ENCODE assay signal across 18 cellular contexts in the genomic region with DNA sequence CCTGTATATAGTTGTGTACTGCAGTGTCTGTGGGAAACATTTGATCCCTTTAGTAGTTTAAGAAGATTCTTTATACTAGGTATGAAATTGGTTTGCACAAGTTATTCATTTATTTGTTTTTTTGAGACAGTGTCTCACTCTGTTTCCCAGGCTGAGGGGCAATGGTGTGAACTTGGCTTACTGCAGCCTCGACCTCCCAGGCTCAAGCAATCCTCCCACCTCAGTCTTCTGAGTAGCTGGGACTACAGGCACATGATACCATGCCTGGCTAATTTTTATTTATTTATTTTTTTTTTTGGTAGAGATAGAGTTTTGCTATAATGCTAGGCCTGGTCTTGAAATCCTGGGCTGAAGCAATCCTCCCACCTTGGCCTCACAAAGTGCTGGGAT.
DNase-seq lines count a peak whose midpoint lies in the region; ATAC-seq, FAIRE-seq and TF ChIP-seq lines count a peak whose summit lies in the region.
"Had no signal": no experiment of that assay in that cellular context is flagged by ENCODE, and none has a peak within 500 bp of the region (broad histone marks: within the 10 kb centered on the region; RNA-seq: fewer than 3 reads in every experiment).

No MANE protein-coding gene starts in this region.

- no peaks in the 10 kb centered on the region for H3K9me2 ChIP-seq in SK-N-SH

- TF ChIP-seq EP300 in A549 (IDR thresholded peaks at IDR 0.05), result no peak
- TF ChIP-seq EP300 in SK-N-SH (IDR thresholded peaks at IDR 0.05; ENCODE audit: borderline replicate concordance in 1 of 2, low read depth in 1 of 2, low read length in 1 of 2), result no peak

- POLR2A ChIA-PET in A549 (lab: Yijun Ruan, JAX), result no interaction called here
- POLR2A ChIA-PET in SK-N-SH (lab: Yijun Ruan, JAX), result no interaction called here
- POLR2A ChIA-PET in activated CD4-positive, alpha-beta T cell treated with anti-CD3 and anti-CD28 coated beads, Interleukin-2, amount 10 ng/mL, durations not matched to agents 7 days and 5 days (lab: Charles Lee), result no interaction called here

- peaks cover 8% of the 10 kb centered on the region; the same call in 2 of the 3 replicates for H3K4me1 ChIP-seq in A549
- H3K4me1 ChIP-seq in SK-N-SH (ENCODE audit: control insufficient read depth in 1 of 2, insufficient read depth in 2 of 2, low read depth in 1 of 2, low read length in 1 of 2), result peaks cover 0 to 23% of the 10 kb centered on the region in 2 experiments; a peak in 2 of 4 replicates
- H3K4me1 ChIP-seq in spleen, result peaks cover 0 to 5% (median 0%) of the 10 kb centered on the region in 6 donors

- H3K9me3 ChIP-seq in A549 (no peaks in the 10 kb centered on the region), SK-N-SH (no peaks in the 10 kb centered on the region), spleen (peaks cover 0 to 5% (median 0%) of the 10 kb centered on the region in 8 donors)

- H4K20me1 ChIP-seq in SK-N-SH (ENCODE audit: insufficient read depth), result no peaks in the 10 kb centered on the region

- no peak for TF ChIP-seq RAD21 in A549 (conservative IDR thresholded peaks at IDR 0.05 in 1 of 2, IDR thresholded peaks at IDR 0.05 in 1 of 2)
- TF ChIP-seq RAD21 in SK-N-SH (IDR thresholded peaks at IDR 0.05; ENCODE audit: low read length), result no peak

- no peak overlapping the region for H3K27ac Mint-ChIP-seq in activated CD4-positive, alpha-beta T cell treated with anti-CD3 and anti-CD28 coated beads, Interleukin-2, amount 10 ng/mL, durations not matched to agents 7 days and 5 days
- H3K27ac Mint-ChIP-seq: CD4-positive, CD25-positive, alpha-beta regulatory T cell had no signal

- H3K4me1 Mint-ChIP-seq in activated CD4-positive, alpha-beta T cell treated with anti-CD3 and anti-CD28 coated beads, Interleukin-2, amount 10 ng/mL, durations not matched to agents 7 days and 5 days, result no peaks in the 10 kb centered on the region
- H3K4me1 Mint-ChIP-seq: CD4-positive, CD25-positive, alpha-beta regulatory T cell had no signal

- WGBS in A549 (ENCODE audit: missing lambda C conversion rate), result 4% methylated on average over 1 of the region's 1 CpG
- 22% methylated on average over 1 of the region's 1 CpG for WGBS in SK-N-SH (ENCODE audit: low lambda C conversion rate)
- WGBS in spleen, 5 donors, result 46 to 87% (median 56%) methylated on average over 1 of the region's 1 CpG

- H3K9ac ChIP-seq in SK-N-SH, result no peak overlapping the region; the same call in 1 of the 2 replicates

- H3K36me3 ChIP-seq in SK-N-SH (replicated peaks in 1 of 2; ENCODE audit: control insufficient read depth in 1 of 2, insufficient read depth in 2 of 2, low read length in 1 of 2), result no peaks in the 10 kb centered on the region
- no peaks in the 10 kb centered on the region for H3K36me3 ChIP-seq in spleen

- CTCF ChIA-PET in A549 (lab: Yijun Ruan, JAX) (interaction anchor here (0.9 kb wide), 1 partner anchor 241 kb away, joined by 3 read pairs; no protein-coding TSS in a partner anchor), SK-N-SH (lab: Yijun Ruan, JAX) (interaction anchor here (0.9 kb wide), 1 partner anchor 51 kb away, joined by 4 read pairs; no protein-coding TSS in a partner anchor)
- CTCF ChIA-PET in activated CD4-positive, alpha-beta T cell treated with anti-CD3 and anti-CD28 coated beads, Interleukin-2, amount 10 ng/mL, durations not matched to agents 7 days and 5 days (lab: Charles Lee), result no interaction called here

- H3F3A ChIP-seq in SK-N-SH (replicated peaks; ENCODE audit: insufficient read depth), result peaks cover 24% of the 10 kb centered on the region

- H3K27me3 Mint-ChIP-seq in activated CD4-positive, alpha-beta T cell treated with anti-CD3 and anti-CD28 coated beads, Interleukin-2, amount 10 ng/mL, durations not matched to agents 7 days and 5 days, result no peaks in the 10 kb centered on the region
- H3K27me3 Mint-ChIP-seq: CD4-positive, CD25-positive, alpha-beta regulatory T cell had no signal

- H3K79me2 ChIP-seq in SK-N-SH (ENCODE audit: insufficient read depth), result no peaks in the 10 kb centered on the region

- no peak; a peak in 1 of 6 replicates for ATAC-seq in A549
- ATAC-seq: K562 had no signal

- H3K4me3 ChIP-seq in A549 (no peak overlapping the region), SK-N-SH (ENCODE audit: low read depth in 2 of 2, low read length in 1 of 2) (no peak overlapping the region), fibroblast of pulmonary artery (replicated peaks; ENCODE audit: low read depth, low read length) (no peak overlapping the region), spleen (no peak overlapping the region)
- H3K4me3 ChIP-seq: K562 had no signal

- H3K4me2 ChIP-seq in A549 (peak overlapping the region; percentile 30), SK-N-SH (peak overlapping the region; percentile 56)

- no peak for DNase-seq in A549 (ENCODE audit: low read depth in 1 of 2, low spot score in 1 of 2)
- DNase-seq in HCEC 1CT, result peak; percentile 5
- no peak for DNase-seq in SK-N-SH
- DNase-seq in fibroblast of pulmonary artery (ENCODE audit: low read depth), result peak; percentile 21
- no peak for DNase-seq in spleen
- DNase-seq in middle frontal gyrus (ENCODE audit: extremely low spot score, low spot score), result no peak
- DNase-seq in activated CD4-positive, alpha-beta T cell treated with anti-CD3 and anti-CD28 coated beads, Interleukin-2, amount 10 ng/mL, durations not matched to agents 7 days and 5 days, result no peak
- no peak for DNase-seq in hepatic stellate cell (ENCODE audit: low spot score)
- DNase-seq: CD4-positive, CD25-positive, alpha-beta regulatory T cell; NCI-H1092; NCI-H1694; NCI-H2107; NCI-H526 treated with DMSO at 0.1 percent for 48 hours had no signal

- TF ChIP-seq CTCF in A549 (IDR thresholded peaks at IDR 0.05) (no peak), SK-N-SH (IDR thresholded peaks at IDR 0.05) (no peak), fibroblast of pulmonary artery (IDR thresholded peaks at IDR 0.05; ENCODE audit: low read length, missing control alignments) (no peak), spleen (IDR thresholded peaks at IDR 0.05 in 8 of 11, conservative IDR thresholded peaks at IDR 0.05 in 3 of 11) (no peak)

- intact Hi-C loops in spleen (cut with DNase I; ENCODE audit: low total_unique reads), result no loop called here

- no peaks in the 10 kb centered on the region for H3K36me3 Mint-ChIP-seq in activated CD4-positive, alpha-beta T cell treated with anti-CD3 and anti-CD28 coated beads, Interleukin-2, amount 10 ng/mL, durations not matched to agents 7 days and 5 days (ENCODE audit: low read depth)
- H3K36me3 Mint-ChIP-seq: CD4-positive, CD25-positive, alpha-beta regulatory T cell had no signal

- no peaks in the 10 kb centered on the region for H3K9me3 Mint-ChIP-seq in activated CD4-positive, alpha-beta T cell treated with anti-CD3 and anti-CD28 coated beads, Interleukin-2, amount 10 ng/mL, durations not matched to agents 7 days and 5 days

- FAIRE-seq in A549 (lab: Jason Lieb, UNC), result no peak
- FAIRE-seq: A204.1, G401.6, GM12891, K562 had no signal

- H3K27me3 ChIP-seq in SK-N-SH (ENCODE audit: insufficient read depth), result no peaks in the 10 kb centered on the region
- H3K27me3 ChIP-seq in spleen (replicated peaks in 1 of 7), result no peaks in the 10 kb centered on the region

- H2AFZ ChIP-seq in SK-N-SH (ENCODE audit: low read depth), result no peak overlapping the region

- no peak overlapping the region for H3K4me3 Mint-ChIP-seq in activated CD4-positive, alpha-beta T cell treated with anti-CD3 and anti-CD28 coated beads, Interleukin-2, amount 10 ng/mL, durations not matched to agents 7 days and 5 days
- H3K4me3 Mint-ChIP-seq: CD4-positive, CD25-positive, alpha-beta regulatory T cell had no signal

- H3K27ac ChIP-seq in A549 (peak overlapping the region; percentile 30 to 53; a peak in 3 of 6 replicates), SK-N-SH (ENCODE audit: low read depth in 2 of 2, low read length in 1 of 2) (peak overlapping the region in 1 of 2 experiments; percentile 78; a peak in 2 of 4 replicates), spleen (no peak overlapping the region)
- H3K27ac ChIP-seq: HL-60 had no signal

- no peak for TF ChIP-seq POLR2A in A549 (IDR thresholded peaks at IDR 0.05; ENCODE audit: low read length)
- TF ChIP-seq POLR2A in spleen (IDR thresholded peaks at IDR 0.05), result no peak

TF ChIP-seq in A549, 52 proteins besides CTCF, POLR2A, EP300 and RAD21 (continues in another document):
- TF ChIP-seq NR3C1 (IDR thresholded peaks at IDR 0.05), result no peak
- TF ChIP-seq, protein P1, sequence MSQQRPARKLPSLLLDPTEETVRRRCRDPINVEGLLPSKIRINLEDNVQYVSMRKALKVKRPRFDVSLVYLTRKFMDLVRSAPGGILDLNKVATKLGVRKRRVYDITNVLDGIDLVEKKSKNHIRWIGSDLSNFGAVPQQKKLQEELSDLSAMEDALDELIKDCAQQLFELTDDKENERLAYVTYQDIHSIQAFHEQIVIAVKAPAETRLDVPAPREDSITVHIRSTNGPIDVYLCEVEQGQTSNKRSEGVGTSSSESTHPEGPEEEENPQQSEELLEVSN (IDR thresholded peaks at IDR 0.05; ENCODE audit: borderline replicate concordance, low read depth), result no peak
- TF ChIP-seq RCOR1 (IDR thresholded peaks at IDR 0.05; ENCODE audit: low read depth, low read length), result no peak
- no peak for TF ChIP-seq FOSL2 (IDR thresholded peaks at IDR 0.05)
- no peak for TF ChIP-seq FOSL2 (CRISPR knock-in tag; IDR thresholded peaks at IDR 0.05)
- TF ChIP-seq, protein P2, sequence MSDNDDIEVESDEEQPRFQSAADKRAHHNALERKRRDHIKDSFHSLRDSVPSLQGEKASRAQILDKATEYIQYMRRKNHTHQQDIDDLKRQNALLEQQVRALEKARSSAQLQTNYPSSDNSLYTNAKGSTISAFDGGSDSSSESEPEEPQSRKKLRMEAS (IDR thresholded peaks at IDR 0.05), result no peak
- TF ChIP-seq FOXS1 (CRISPR knock-in tag; IDR thresholded peaks at IDR 0.05), result no peak

TF ChIP-seq in SK-N-SH, 30 proteins besides CTCF, POLR2A, EP300 and RAD21:
- no peak for TF ChIP-seq JUND (IDR thresholded peaks at IDR 0.05)
TF ChIP-seq in SK-N-SH: peak in this region for 0.

Comparison
In these comparisons a context has a peak if more than half of its experiments do, and no peak if none do; other contexts are left out.
1. DNase-seq: peak in HCEC 1CT (single experiment) and fibroblast of pulmonary artery (single experiment); none in A549 (0 of 2), SK-N-SH (single experiment), spleen (single experiment), middle frontal gyrus (single experiment), activated CD4-positive, alpha-beta T cell treated with anti-CD3 and anti-CD28 coated beads, Interleukin-2, amount 10 ng/mL, durations not matched to agents 7 days and 5 days (single experiment) and hepatic stellate cell (single experiment).
2. H3K27ac ChIP-seq: peak in A549 (2 of 2); none in spleen (0 of 8).